ENCODE assay signal across 7 cellular contexts in the genomic region with DNA sequence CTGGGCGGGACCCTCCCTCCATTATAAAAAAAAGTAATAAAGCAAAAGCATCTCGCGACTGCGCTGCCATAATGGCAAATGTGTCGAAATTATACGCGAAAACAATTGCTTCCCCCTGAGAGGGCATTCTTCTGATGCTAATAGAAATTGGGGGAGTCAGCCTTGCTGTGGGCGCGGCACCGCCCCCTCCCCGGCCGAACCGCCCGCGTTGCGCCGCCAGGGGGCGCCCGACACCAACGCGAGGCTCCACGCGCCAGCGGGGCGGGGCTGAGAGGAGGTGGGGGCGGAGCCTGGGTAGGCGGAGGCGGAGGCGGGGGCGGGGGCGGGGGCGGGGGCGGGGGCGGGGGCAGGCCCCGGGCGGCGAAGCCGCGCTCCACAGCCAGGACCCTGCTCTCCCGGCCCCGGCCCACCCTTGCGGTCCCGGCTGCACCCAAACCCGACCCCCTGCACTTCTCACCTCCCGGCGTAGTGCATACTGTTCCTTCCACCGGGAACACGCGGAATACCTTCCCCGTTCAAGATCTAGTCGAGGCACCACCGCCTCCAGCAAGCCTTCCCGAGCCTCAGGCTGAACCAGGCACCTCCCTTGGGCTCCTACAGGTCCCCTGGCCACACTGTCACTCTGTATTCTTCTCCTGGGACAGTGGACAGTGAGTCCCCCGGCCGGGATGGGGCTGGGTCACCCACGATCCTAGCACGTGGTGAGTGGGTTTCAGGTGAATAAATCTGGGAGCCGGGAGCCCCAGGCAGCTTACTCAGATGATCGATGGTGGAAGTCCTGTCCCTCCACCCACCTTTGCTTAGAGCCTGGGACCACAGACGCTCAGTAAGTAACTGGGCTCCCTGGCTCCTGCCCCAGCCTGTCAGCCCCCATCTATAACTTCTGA. TPM values are rescaled to one million over a fixed set of nuclear protein-coding genes. Genes with fewer than 3 reads are reported as not detected.
DNase-seq lines count a peak whose midpoint lies in the region; ATAC-seq and TF ChIP-seq lines count a peak whose summit lies in the region.

No MANE protein-coding gene starts in this region.

- H3K9me3 ChIP-seq in Peyer's patch = no peaks in the 10 kb centered on the region
- no peaks in the 10 kb centered on the region for H3K9me3 ChIP-seq in naive thymus-derived CD4-positive, alpha-beta T cell (ENCODE audit: control insufficient read depth in 2 of 3, low read length in 3 of 3)

- POLR2A ChIA-PET in naive thymus-derived CD4-positive, alpha-beta T cell (lab: Charles Lee) = interaction anchor here (2.1 kb wide), 1 partner anchor 165 kb away, joined by 6 read pairs; no protein-coding TSS in a partner anchor

- TF ChIP-seq CTCF in GM12874 (IDR thresholded peaks at IDR 0.05; ENCODE audit: insufficient read depth, low read depth, low read length) = peak; percentile 88
- TF ChIP-seq CTCF in Peyer's patch (IDR thresholded peaks at IDR 0.05) = peak; percentile 94 to 98 (median 96)

- H3K4me1 Mint-ChIP-seq in naive thymus-derived CD4-positive, alpha-beta T cell = peaks cover 4 to 11% (median 8%) of the 10 kb centered on the region in 7 donors
- peaks cover 13% of the 10 kb centered on the region for H3K4me1 Mint-ChIP-seq in stimulated activated effector memory CD8-positive, alpha-beta T cell treated with anti-CD3 and anti-CD28 coated beads, Interleukin-12 subunit alpha, Interleukin-12 subunit beta, amount 100 ng/mL, for 72 hours

- H3K36me3 Mint-ChIP-seq in naive thymus-derived CD4-positive, alpha-beta T cell = no peaks in the 10 kb centered on the region
- peaks cover 21% of the 10 kb centered on the region for H3K36me3 Mint-ChIP-seq in stimulated activated effector memory CD8-positive, alpha-beta T cell treated with anti-CD3 and anti-CD28 coated beads, Interleukin-12 subunit alpha, Interleukin-12 subunit beta, amount 100 ng/mL, for 72 hours

- H3K4me1 ChIP-seq in Peyer's patch = peaks cover 5 to 38% (median 7%) of the 10 kb centered on the region in 4 donors
- H3K4me1 ChIP-seq in naive thymus-derived CD4-positive, alpha-beta T cell (ENCODE audit: control insufficient read depth in 2 of 2, insufficient read depth in 2 of 2, low read length in 2 of 2) = peaks cover 4% of the 10 kb centered on the region in 2 donors

- CTCF ChIA-PET in naive thymus-derived CD4-positive, alpha-beta T cell (lab: Charles Lee) = interaction anchor here (1.6 kb wide), 1 partner anchor 164 kb away, joined by 5 read pairs; no protein-coding TSS in a partner anchor

- H3K27me3 ChIP-seq in Peyer's patch = no peaks in the 10 kb centered on the region
- H3K27me3 ChIP-seq in naive thymus-derived CD4-positive, alpha-beta T cell (ENCODE audit: control insufficient read depth in 2 of 2, insufficient read depth in 2 of 2, low read length in 2 of 2) = no peaks in the 10 kb centered on the region

- peak; percentile 84 to 94 (median 93) for DNase-seq in Peyer's patch
- peak; percentile 87 to 91 for DNase-seq in activated T-helper 1 cell treated with anti-CD3 and anti-CD28 coated beads, Interleukin-2, amount 50 U/mL, for 16 hours (ENCODE audit: low read depth in 1 of 2, low spot score in 1 of 2)
- DNase-seq in fibroblast of peridontal ligament (ENCODE audit: extremely low read depth) = peak; percentile 63
- peak; percentile 82 to 99 (median 90) for DNase-seq in naive thymus-derived CD4-positive, alpha-beta T cell
- DNase-seq in stimulated activated effector memory CD8-positive, alpha-beta T cell treated with anti-CD3 and anti-CD28 coated beads, Interleukin-12 subunit alpha, Interleukin-12 subunit beta, amount 100 ng/mL, for 72 hours (ENCODE audit: low spot score in 2 of 2) = peak; percentile 95

- TF ChIP-seq POLR2A in Peyer's patch (IDR thresholded peaks at IDR 0.05) = peak in 1 of 2 donors; percentile 30

- no peaks in the 10 kb centered on the region for H3K36me3 ChIP-seq in Peyer's patch
- no peaks in the 10 kb centered on the region for H3K36me3 ChIP-seq in naive thymus-derived CD4-positive, alpha-beta T cell (ENCODE audit: control insufficient read depth in 2 of 3, insufficient read depth in 3 of 3, low read length in 3 of 3)

- H3K27ac Mint-ChIP-seq in naive thymus-derived CD4-positive, alpha-beta T cell = peak overlapping the region; percentile 43 to 85 (median 72)
- peak overlapping the region; percentile 90 for H3K27ac Mint-ChIP-seq in stimulated activated effector memory CD8-positive, alpha-beta T cell treated with anti-CD3 and anti-CD28 coated beads, Interleukin-12 subunit alpha, Interleukin-12 subunit beta, amount 100 ng/mL, for 72 hours

- peak overlapping the region in 3 of 4 donors; percentile 31 to 75 (median 60) for H3K27ac ChIP-seq in Peyer's patch
- H3K27ac ChIP-seq in naive thymus-derived CD4-positive, alpha-beta T cell (ENCODE audit: low read depth, low read length) = peak overlapping the region; percentile 28

- H3K4me3 Mint-ChIP-seq in naive thymus-derived CD4-positive, alpha-beta T cell = peak overlapping the region; percentile 71 to 86 (median 84)
- peak overlapping the region; percentile 72 for H3K4me3 Mint-ChIP-seq in stimulated activated effector memory CD8-positive, alpha-beta T cell treated with anti-CD3 and anti-CD28 coated beads, Interleukin-12 subunit alpha, Interleukin-12 subunit beta, amount 100 ng/mL, for 72 hours

- ATAC-seq in HG03442 (IDR thresholded peaks at IDR 0.05; ENCODE audit: unreplicated experiment) = peak; percentile 46
- peak; percentile 100 for ATAC-seq in naive thymus-derived CD4-positive, alpha-beta T cell
- ATAC-seq in stimulated activated effector memory CD8-positive, alpha-beta T cell treated with anti-CD3 and anti-CD28 coated beads, Interleukin-12 subunit alpha, Interleukin-12 subunit beta, amount 100 ng/mL, for 72 hours = peak; percentile 82

- peaks cover 0 to 55% (median 0%) of the 10 kb centered on the region in 5 donors for H3K27me3 Mint-ChIP-seq in naive thymus-derived CD4-positive, alpha-beta T cell

- intact Hi-C loops in naive thymus-derived CD4-positive, alpha-beta T cell (cut with micrococcal nuclease) = loop anchor here (1.0 to 5.0 kb wide), 8 partner anchors 28 to 1028 kb away; partner anchors contain the start of genes FAM118A (in 2 of the 2) and GTSE1 (in 1 of the 2)

- peak overlapping the region; percentile 41 to 70 (median 58) for H3K4me3 ChIP-seq in Peyer's patch
- H3K4me3 ChIP-seq in naive thymus-derived CD4-positive, alpha-beta T cell (ENCODE audit: low read length) = peak overlapping the region; percentile 85

- no peaks in the 10 kb centered on the region for H3K9me3 Mint-ChIP-seq in naive thymus-derived CD4-positive, alpha-beta T cell
- H3K9me3 Mint-ChIP-seq in stimulated activated effector memory CD8-positive, alpha-beta T cell treated with anti-CD3 and anti-CD28 coated beads, Interleukin-12 subunit alpha, Interleukin-12 subunit beta, amount 100 ng/mL, for 72 hours = no peaks in the 10 kb centered on the region

RNA-seq across cellular contexts. Expression of gene UPK3A, which starts 15.5 kb away (rescaled TPM):
- 1 to 10 TPM in 1 of 4 donors, not detected in 3; 4.0 TPM for total RNA-seq in Peyer's patch
- total RNA-seq in naive thymus-derived CD4-positive, alpha-beta T cell = under 1 TPM in 1 of 5 experiments, not detected in 4; 0.61 TPM
- under 1 TPM in 1 of 2 donors, not detected in 1; 0.25 TPM for polyA plus RNA-seq in naive thymus-derived CD4-positive, alpha-beta T cell

RNA-seq across cellular contexts. Expression of gene KIAA0930, which starts 28.5 kb away (rescaled TPM):
- 10 to 100 TPM; 21.2 to 41.3 (median 27.8) TPM for total RNA-seq in Peyer's patch
- total RNA-seq in naive thymus-derived CD4-positive, alpha-beta T cell = 10 to 100 TPM; 13.2 to 58.2 (median 27.9) TPM
- polyA plus RNA-seq in naive thymus-derived CD4-positive, alpha-beta T cell = 1 to 10 TPM; 2.3 to 2.5 TPM

RNA-seq across cellular contexts. Expression of gene FAM118A, which starts 40.5 kb away (rescaled TPM):
- total RNA-seq in Peyer's patch = 1,000 to 10,000 TPM in 1 of 4 donors, 100 to 1,000 TPM in 1, 10 to 100 TPM in 2; 46.4 to 1,083 (median 189) TPM
- 100 to 1,000 TPM in 4 of 5 experiments, 10 to 100 TPM in 1; 61.3 to 216 (median 111) TPM for total RNA-seq in naive thymus-derived CD4-positive, alpha-beta T cell
- polyA plus RNA-seq in naive thymus-derived CD4-positive, alpha-beta T cell = 10 to 100 TPM; 54.0 to 81.6 TPM

Comparison
In these comparisons a context has a peak if more than half of its experiments do, and no peak if none do; other contexts are left out.
1. Peak in every context shown above with its lines: DNase-seq, ATAC-seq, H3K4me3 ChIP-seq and H3K27ac ChIP-seq.
2. ATAC-seq: peak in every context shown above with its lines; median percentile 100 in naive thymus-derived CD4-positive, alpha-beta T cell; 82 in stimulated activated effector memory CD8-positive, alpha-beta T cell treated with anti-CD3 and anti-CD28 coated beads, Interleukin-12 subunit alpha, Interleukin-12 subunit beta, amount 100 ng/mL, for 72 hours; 46 in HG03442.